ENCODE assay signal across 8 cellular contexts in the genomic region with DNA sequence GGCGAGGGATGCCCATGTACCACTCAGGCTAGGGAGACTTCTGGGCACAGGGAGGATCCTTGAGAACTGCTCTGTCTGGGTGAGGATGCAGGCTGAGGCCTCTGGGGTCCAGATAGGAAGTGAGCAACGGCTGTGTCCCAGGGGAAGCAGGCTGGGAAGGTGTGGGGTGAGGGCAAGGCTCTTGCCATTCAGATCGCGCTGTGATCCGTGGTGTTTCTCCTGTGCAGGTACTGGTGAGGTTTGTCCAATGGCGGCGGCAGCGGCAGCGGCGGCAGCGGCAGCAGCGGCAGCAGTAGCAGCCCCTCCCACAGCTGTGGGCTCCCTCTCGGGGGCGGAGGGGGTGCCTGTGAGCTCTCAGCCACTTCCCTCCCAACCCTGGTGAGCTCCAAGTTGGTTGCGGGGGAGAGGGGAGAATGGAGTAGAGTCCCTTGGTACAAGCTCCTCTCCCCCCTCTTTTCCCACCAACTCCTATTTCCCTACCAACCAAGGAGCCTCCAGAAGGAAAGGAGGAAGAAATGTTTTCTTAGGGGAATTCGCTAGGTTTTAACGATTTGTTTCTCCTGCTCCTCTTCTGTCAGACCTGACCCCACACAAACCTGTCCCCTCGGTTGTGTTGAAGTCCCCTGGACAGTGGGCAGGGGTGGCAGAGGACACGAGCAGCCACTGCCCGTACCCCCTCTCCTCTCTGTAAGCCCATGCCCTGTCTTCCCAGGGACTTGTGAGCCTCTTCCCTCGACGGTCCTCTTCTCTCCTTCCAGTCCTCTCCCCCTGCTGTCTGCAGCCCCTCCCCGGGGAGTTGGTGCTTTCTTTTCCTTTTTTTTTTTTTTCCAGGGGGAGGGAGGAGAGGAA. TPM values are rescaled to one million over a fixed set of nuclear protein-coding genes. Genes with fewer than 3 reads are reported as not detected.
DNase-seq lines count a peak whose midpoint lies in the region; ATAC-seq and TF ChIP-seq lines count a peak whose summit lies in the region.

No MANE protein-coding gene starts in this region.

- TF ChIP-seq EP300 in stomach (IDR thresholded peaks at IDR 0.05), result no peak

- no peak for TF ChIP-seq POLR2A in stomach (IDR thresholded peaks at IDR 0.05)

- peak overlapping the region in 2 of 4 donors; percentile 63 to 71 for H3K4me3 ChIP-seq in stomach

- peak overlapping the region; percentile 52 to 96 (median 91) for H3K27ac ChIP-seq in stomach

- H3K9me3 ChIP-seq in stomach, result no peaks in the 10 kb centered on the region

- H3K36me3 ChIP-seq in stomach, result peaks cover 15 to 23% (median 21%) of the 10 kb centered on the region in 4 donors

- TF ChIP-seq CTCF in stomach (IDR thresholded peaks at IDR 0.05), result no peak

- peak; percentile 30 for DNase-seq in stimulated activated CD4-positive, alpha-beta T cell treated with anti-CD3 and anti-CD28 coated beads, Interleukin-4, amount 100 ng/mL, for 24 hours
- DNase-seq in stimulated activated CD4-positive, alpha-beta T cell treated with anti-CD3 and anti-CD28 coated beads, Interleukin-12 subunit alpha, Interleukin-12 subunit beta, amount 100 ng/mL, for 4 hours, result no peak
- DNase-seq in activated CD8-positive, alpha-beta memory T cell treated with anti-CD3 and anti-CD28 coated beads, Interleukin-2, amount 50 U/mL, for 48 hours, result peak; percentile 80
- DNase-seq in hepatic stellate cell (ENCODE audit: low spot score) (peak; percentile 70), stomach (no peak), NAMALWA (ENCODE audit: low spot score) (no peak), GM03348 (ENCODE audit: low spot score) (no peak)

- 53 to 62% (median 56%) methylated on average over 23 of the region's 23 CpGs for WGBS in stomach, 5 donors

- H3K4me1 ChIP-seq in stomach, result peaks cover 63 to 80% (median 78%) of the 10 kb centered on the region in 4 donors

- no peak for ATAC-seq in GM21717 (IDR thresholded peaks at IDR 0.05; ENCODE audit: unreplicated experiment)

- peaks cover 0 to 22% (median 0%) of the 10 kb centered on the region in 3 donors for H3K27me3 ChIP-seq in stomach

- intact Hi-C loops in stomach (cut with DNase I; ENCODE audit: low total_unique reads), result loop anchor here (5.0 kb wide), 1 partner anchor 47 kb away; no protein-coding TSS in a partner anchor

RNA-seq across cellular contexts. Expression of a gene that starts 1.9 kb away (rescaled TPM):
- total RNA-seq in stomach, result 10 to 100 TPM in 1 of 5 donors, 1 to 10 TPM in 2, not detected in 2; 4.0 to 17.4 (median 4.6) TPM
- polyA plus RNA-seq in stomach, result under 1 TPM in 2 of 3 donors, not detected in 1; 0.62 to 0.83 TPM

RNA-seq across cellular contexts. Expression of a gene that starts 3.7 kb away (rescaled TPM):
- total RNA-seq in stomach, result 100 to 1,000 TPM in 4 of 5 donors, 10 to 100 TPM in 1; 11.7 to 865 (median 117) TPM
- polyA plus RNA-seq in stomach, result 100 to 1,000 TPM in 2 of 3 donors, 10 to 100 TPM in 1; 79.9 to 160 (median 102) TPM

RNA-seq across cellular contexts. Expression of a gene that starts 5.9 kb away (rescaled TPM):
- 100 to 1,000 TPM in 1 of 5 donors, 10 to 100 TPM in 3, 1 to 10 TPM in 1; 7.1 to 124 (median 19.8) TPM for total RNA-seq in stomach
- 10 to 100 TPM; 24.0 to 31.6 (median 27.1) TPM for polyA plus RNA-seq in stomach

RNA-seq across cellular contexts. Expression of a gene that starts 10.2 kb away (rescaled TPM):
- 100 to 1,000 TPM in 4 of 5 donors, 10 to 100 TPM in 1; 92.2 to 453 (median 154) TPM for total RNA-seq in stomach
- polyA plus RNA-seq in stomach, result 100 to 1,000 TPM; 101 to 122 (median 116) TPM

RNA-seq across cellular contexts. Expression of a gene that starts 19.5 kb away (rescaled TPM):
- total RNA-seq in stomach, result 100 to 1,000 TPM in 1 of 5 donors, 10 to 100 TPM in 4; 11.1 to 229 (median 26.8) TPM
- polyA plus RNA-seq in stomach, result 10 to 100 TPM; 53.6 to 88.5 (median 59.2) TPM

Comparison
In these comparisons a context has a peak if more than half of its experiments do, and no peak if none do; other contexts are left out.
1. DNase-seq: peak in stimulated activated CD4-positive, alpha-beta T cell treated with anti-CD3 and anti-CD28 coated beads, Interleukin-4, amount 100 ng/mL, for 24 hours (single experiment), activated CD8-positive, alpha-beta memory T cell treated with anti-CD3 and anti-CD28 coated beads, Interleukin-2, amount 50 U/mL, for 48 hours (single experiment) and hepatic stellate cell (single experiment); none in stimulated activated CD4-positive, alpha-beta T cell treated with anti-CD3 and anti-CD28 coated beads, Interleukin-12 subunit alpha, Interleukin-12 subunit beta, amount 100 ng/mL, for 4 hours (single experiment), stomach (single experiment), NAMALWA (single experiment) and GM03348 (single experiment).